ENCODE assay signal across 1 cellular context in genomic region chr7:25384820-25385560, GRCh38.
TF ChIP-seq lines count a peak whose summit lies in the region.

No MANE protein-coding gene starts in this region.

TF ChIP-seq in HEK293, 187 proteins besides CTCF, POLR2A, EP300 and RAD21 (continued from another document):
- no peak for TF ChIP-seq ZBTB44 (tag by site-specific recombination; IDR thresholded peaks at IDR 0.05)
- TF ChIP-seq KLF17 (tag by site-specific recombination; IDR thresholded peaks at IDR 0.05): no peak
- TF ChIP-seq ZBTB8A (tag by site-specific recombination; IDR thresholded peaks at IDR 0.05): 0 out of 2 replicates have a peak, but pooled peaks have one; percentile 20
